ENCODE assay signal across 21 cellular contexts in the genomic region with DNA sequence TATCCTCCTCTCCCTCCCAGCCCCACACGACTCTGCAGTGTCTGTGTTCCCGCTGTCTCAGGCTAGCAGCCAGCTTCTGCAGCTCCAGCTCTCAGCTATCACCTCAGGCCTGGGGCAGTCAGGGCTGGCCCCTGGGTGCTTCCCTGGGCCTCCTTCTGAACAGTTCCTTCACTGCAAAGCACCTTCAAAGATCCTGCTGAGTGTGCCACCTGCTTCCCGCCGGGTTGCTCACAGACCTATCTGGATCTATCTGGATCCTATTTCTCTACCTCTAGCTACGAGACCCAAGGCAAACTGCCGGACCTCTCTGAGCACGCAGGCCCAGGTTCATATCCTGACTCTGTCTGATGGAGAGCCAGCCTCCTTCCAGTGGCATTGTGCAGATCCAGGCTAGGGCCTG. TPM values are rescaled to one million over a fixed set of nuclear protein-coding genes. Genes with fewer than 3 reads are reported as not detected.
DNase-seq lines count a peak whose midpoint lies in the region; ATAC-seq and TF ChIP-seq lines count a peak whose summit lies in the region.
"Had no signal": no experiment of that assay in that cellular context is flagged by ENCODE, and none has a peak within 500 bp of the region (broad histone marks: within the 10 kb centered on the region; RNA-seq: fewer than 3 reads in every experiment).

No MANE protein-coding gene starts in this region.

- H3F3A ChIP-seq in neural progenitor cell (ENCODE audit: low read depth) = no peaks in the 10 kb centered on the region

- no peaks in the 10 kb centered on the region for H3K79me2 ChIP-seq in neural progenitor cell (ENCODE audit: low read depth)

- H3K9me3 ChIP-seq in neural progenitor cell (ENCODE audit: low read depth) (no peaks in the 10 kb centered on the region), upper lobe of right lung (no peaks in the 10 kb centered on the region)

- H3K4me3 ChIP-seq in neural progenitor cell (no peak overlapping the region), upper lobe of right lung (no peak overlapping the region)
- H3K4me3 ChIP-seq: GM23248 had no signal

- H3K9me3 Mint-ChIP-seq in activated CD8-positive, alpha-beta T cell treated with anti-CD3 and anti-CD28 coated beads, Interleukin-2, amount 10 ng/mL, durations not matched to agents 7 days and 5 days (ENCODE audit: insufficient read depth) = no peaks in the 10 kb centered on the region
- H3K9me3 Mint-ChIP-seq in activated CD8-positive, alpha-beta T cell treated with anti-CD3 and anti-CD28 coated beads for 36 hours = no peaks in the 10 kb centered on the region
- H3K9me3 Mint-ChIP-seq in chondrocyte (ENCODE audit: low read depth) = no peaks in the 10 kb centered on the region
- H3K9me3 Mint-ChIP-seq in neural progenitor cell = no peaks in the 10 kb centered on the region

- intact Hi-C loops in activated CD8-positive, alpha-beta T cell treated with anti-CD3 and anti-CD28 coated beads for 36 hours (cut with micrococcal nuclease) = no loop called here
- intact Hi-C loops in upper lobe of right lung (cut with DNase I) = no loop called here

- no peaks in the 10 kb centered on the region for H3K27me3 ChIP-seq in neural progenitor cell
- no peaks in the 10 kb centered on the region for H3K27me3 ChIP-seq in upper lobe of right lung

- no peaks in the 10 kb centered on the region for H3K4me1 Mint-ChIP-seq in activated CD8-positive, alpha-beta T cell treated with anti-CD3 and anti-CD28 coated beads, Interleukin-2, amount 10 ng/mL, durations not matched to agents 7 days and 5 days (ENCODE audit: low read depth)
- no peaks in the 10 kb centered on the region for H3K4me1 Mint-ChIP-seq in activated CD8-positive, alpha-beta T cell treated with anti-CD3 and anti-CD28 coated beads for 36 hours (ENCODE audit: low read depth)
- H3K4me1 Mint-ChIP-seq in chondrocyte (ENCODE audit: low read depth) = peaks cover 14% of the 10 kb centered on the region
- peaks cover 19% of the 10 kb centered on the region for H3K4me1 Mint-ChIP-seq in neural progenitor cell

- H3K4me2 ChIP-seq in neural progenitor cell = no peak overlapping the region

- no peak overlapping the region for H2AFZ ChIP-seq in neural progenitor cell (replicated peaks)
- H2AFZ ChIP-seq: GM23248 had no signal

- peak; percentile 36 for ATAC-seq in activated CD8-positive, alpha-beta T cell treated with anti-CD3 and anti-CD28 coated beads, Interleukin-2, amount 10 ng/mL, durations not matched to agents 7 days and 5 days
- no peak for ATAC-seq in activated CD8-positive, alpha-beta T cell treated with anti-CD3 and anti-CD28 coated beads for 36 hours
- no peak for ATAC-seq in upper lobe of right lung
- no peak for ATAC-seq in GM21423 (IDR thresholded peaks at IDR 0.05; ENCODE audit: unreplicated experiment)

- no peaks in the 10 kb centered on the region for H3K27me3 Mint-ChIP-seq in activated CD8-positive, alpha-beta T cell treated with anti-CD3 and anti-CD28 coated beads, Interleukin-2, amount 10 ng/mL, durations not matched to agents 7 days and 5 days (ENCODE audit: low read depth)
- no peaks in the 10 kb centered on the region for H3K27me3 Mint-ChIP-seq in activated CD8-positive, alpha-beta T cell treated with anti-CD3 and anti-CD28 coated beads for 36 hours
- peaks cover 8% of the 10 kb centered on the region for H3K27me3 Mint-ChIP-seq in chondrocyte (ENCODE audit: low read depth)
- H3K27me3 Mint-ChIP-seq in neural progenitor cell (ENCODE audit: insufficient read depth, low read depth) = peaks cover 14% of the 10 kb centered on the region

- peaks cover 17% of the 10 kb centered on the region for H3K4me1 ChIP-seq in neural progenitor cell
- no peaks in the 10 kb centered on the region for H3K4me1 ChIP-seq in upper lobe of right lung

- DNase-seq in activated CD8-positive, alpha-beta T cell treated with anti-CD3 and anti-CD28 coated beads, Interleukin-2, amount 10 ng/mL, durations not matched to agents 7 days and 5 days = no peak
- DNase-seq in activated CD8-positive, alpha-beta T cell treated with anti-CD3 and anti-CD28 coated beads for 36 hours = no peak
- peak; percentile 60 for DNase-seq in chondrocyte (ENCODE audit: low spot score)
- DNase-seq in neural progenitor cell (ENCODE audit: low spot score) = no peak
- DNase-seq in upper lobe of right lung = peak; percentile 48
- no peak for DNase-seq in SW480 (ENCODE audit: low spot score)
- no peak for DNase-seq in D341Med (ENCODE audit: low spot score)
- DNase-seq: 8988T; GDM1; GM23248; NCI-H1092 treated with DMSO at 0.1 percent for 48 hours; NCI-H146; NCI-H2081; NCI-H2171 treated with DMSO at 0.1 percent for 48 hours; NCI-H446; NCI-H69; NK-92 treated with Interleukin-12 subunit alpha and Interleukin-12 subunit beta, amount 100 ng/mL, for 24 hours; SHP77 had no signal

- no peak overlapping the region for H3K9ac ChIP-seq in neural progenitor cell
- H3K9ac ChIP-seq: GM23248 had no signal

- CTCF ChIA-PET in activated CD8-positive, alpha-beta T cell treated with anti-CD3 and anti-CD28 coated beads, Interleukin-2, amount 10 ng/mL, durations not matched to agents 7 days and 5 days (lab: Charles Lee) = no interaction called here
- CTCF ChIA-PET in activated CD8-positive, alpha-beta T cell treated with anti-CD3 and anti-CD28 coated beads for 36 hours (lab: Charles Lee) = no interaction called here

- POLR2A ChIA-PET in activated CD8-positive, alpha-beta T cell treated with anti-CD3 and anti-CD28 coated beads, Interleukin-2, amount 10 ng/mL, durations not matched to agents 7 days and 5 days (lab: Charles Lee) = no interaction called here
- POLR2A ChIA-PET in activated CD8-positive, alpha-beta T cell treated with anti-CD3 and anti-CD28 coated beads for 36 hours (lab: Charles Lee) = interaction anchor here (0.7 to 1.0 kb wide), 2 partner anchors 9 to 214 kb away, joined by 3 read pairs; a partner anchor contains a TSS

- H3K36me3 ChIP-seq in neural progenitor cell = no peaks in the 10 kb centered on the region
- H3K36me3 ChIP-seq in upper lobe of right lung = no peaks in the 10 kb centered on the region

- H4K20me1 ChIP-seq in neural progenitor cell (ENCODE audit: low read depth) = no peaks in the 10 kb centered on the region

- H3K27ac ChIP-seq in neural progenitor cell = no peak overlapping the region
- H3K27ac ChIP-seq in upper lobe of right lung = no peak overlapping the region
- H3K27ac ChIP-seq: GM23248 had no signal

- no peak overlapping the region for H3K27ac Mint-ChIP-seq in activated CD8-positive, alpha-beta T cell treated with anti-CD3 and anti-CD28 coated beads, Interleukin-2, amount 10 ng/mL, durations not matched to agents 7 days and 5 days
- no peak overlapping the region for H3K27ac Mint-ChIP-seq in activated CD8-positive, alpha-beta T cell treated with anti-CD3 and anti-CD28 coated beads for 36 hours
- H3K27ac Mint-ChIP-seq in chondrocyte (ENCODE audit: unreplicated experiment) = no peak overlapping the region
- H3K27ac Mint-ChIP-seq in neural progenitor cell = peak overlapping the region; percentile 54

- TF ChIP-seq CTCF in activated CD8-positive, alpha-beta T cell treated with anti-CD3 and anti-CD28 coated beads for 36 hours (IDR thresholded peaks at IDR 0.05) = no peak
- no peak for TF ChIP-seq CTCF in chondrocyte (IDR thresholded peaks at IDR 0.05)
- TF ChIP-seq CTCF in neural progenitor cell (IDR thresholded peaks at IDR 0.05) = no peak
- TF ChIP-seq CTCF in upper lobe of right lung (IDR thresholded peaks at IDR 0.05) = no peak

- H3K36me3 Mint-ChIP-seq in activated CD8-positive, alpha-beta T cell treated with anti-CD3 and anti-CD28 coated beads, Interleukin-2, amount 10 ng/mL, durations not matched to agents 7 days and 5 days (ENCODE audit: low read depth) = no peaks in the 10 kb centered on the region
- no peaks in the 10 kb centered on the region for H3K36me3 Mint-ChIP-seq in activated CD8-positive, alpha-beta T cell treated with anti-CD3 and anti-CD28 coated beads for 36 hours (ENCODE audit: low read depth)
- H3K36me3 Mint-ChIP-seq in chondrocyte (ENCODE audit: low read depth) (peaks cover 2% of the 10 kb centered on the region), neural progenitor cell (no peaks in the 10 kb centered on the region)

- H3K4me3 Mint-ChIP-seq in activated CD8-positive, alpha-beta T cell treated with anti-CD3 and anti-CD28 coated beads, Interleukin-2, amount 10 ng/mL, durations not matched to agents 7 days and 5 days = no peak overlapping the region
- no peak overlapping the region for H3K4me3 Mint-ChIP-seq in activated CD8-positive, alpha-beta T cell treated with anti-CD3 and anti-CD28 coated beads for 36 hours
- H3K4me3 Mint-ChIP-seq in chondrocyte (ENCODE audit: unreplicated experiment) (no peak overlapping the region), neural progenitor cell (no peak overlapping the region)

RNA-seq across cellular contexts. Expression of a gene that starts 9.4 kb away (rescaled TPM):
- total RNA-seq in activated CD8-positive, alpha-beta T cell treated with anti-CD3 and anti-CD28 coated beads, Interleukin-2, amount 10 ng/mL, durations not matched to agents 7 days and 5 days = not detected
- total RNA-seq in activated CD8-positive, alpha-beta T cell treated with anti-CD3 and anti-CD28 coated beads for 36 hours = not detected
- not detected in 3 replicates for total RNA-seq in chondrocyte
- total RNA-seq in neural progenitor cell (ENCODE audit: low replicate concordance) = not detected in 2 replicates
- total RNA-seq in upper lobe of right lung = not detected
- total RNA-seq: GM23248, LHCN-M2, OCI-LY7 had no signal

Comparison
In these comparisons a context has a peak if more than half of its experiments do, and no peak if none do; other contexts are left out.
1. DNase-seq: peak in chondrocyte (single experiment) and upper lobe of right lung (single experiment); none in activated CD8-positive, alpha-beta T cell treated with anti-CD3 and anti-CD28 coated beads, Interleukin-2, amount 10 ng/mL, durations not matched to agents 7 days and 5 days (single experiment), activated CD8-positive, alpha-beta T cell treated with anti-CD3 and anti-CD28 coated beads for 36 hours (single experiment), neural progenitor cell (single experiment), SW480 (single experiment) and D341Med (single experiment).